ENCODE assay signal across 8 cellular contexts in the genomic region with DNA sequence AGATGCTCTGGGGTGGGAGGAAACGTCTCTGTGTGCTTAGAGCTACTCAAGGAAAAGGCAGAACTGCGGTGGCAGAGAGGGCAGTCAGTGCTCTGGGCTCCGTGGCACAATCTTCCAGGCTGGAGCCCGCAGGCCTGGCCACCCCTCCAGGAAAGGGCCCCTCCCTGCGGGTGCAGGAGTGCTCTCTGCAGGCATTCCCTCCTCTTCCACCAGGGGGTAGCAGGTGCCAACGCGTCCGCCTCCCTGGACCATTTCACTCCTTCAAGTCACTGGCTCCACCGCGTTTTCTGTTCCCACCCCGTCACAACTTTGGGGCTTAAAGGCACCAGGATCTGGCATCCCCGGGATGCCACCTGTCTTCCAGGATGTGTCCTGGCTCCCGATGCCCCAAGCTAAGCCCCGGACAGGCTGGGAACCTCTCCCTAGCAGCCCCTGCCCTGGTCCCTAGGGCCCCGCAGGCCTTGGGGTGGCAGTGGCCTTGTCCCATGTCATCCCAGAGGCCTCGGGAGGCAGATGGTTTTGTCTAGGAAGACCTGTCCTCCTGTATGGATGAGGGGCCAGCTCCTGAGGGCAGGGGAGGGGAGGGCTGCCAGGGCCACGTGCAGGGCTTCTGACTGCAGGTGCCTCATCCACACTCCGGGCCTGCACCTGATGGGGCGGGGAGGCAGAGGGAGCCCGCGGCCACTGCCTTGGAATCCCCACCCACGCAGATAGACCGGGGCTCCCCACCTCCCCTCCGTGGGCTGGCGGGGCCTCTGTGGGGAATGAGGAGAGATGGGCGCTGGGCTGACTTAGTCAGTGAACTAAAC. TPM values are rescaled to one million over a fixed set of nuclear protein-coding genes. Genes with fewer than 3 reads are reported as not detected.
DNase-seq lines count a peak whose midpoint lies in the region; ATAC-seq and TF ChIP-seq lines count a peak whose summit lies in the region.

No MANE protein-coding gene starts in this region.

- ATAC-seq in GM21737 (IDR thresholded peaks at IDR 0.05; ENCODE audit: unreplicated experiment), result no peak

- DNase-seq in NCI-H1105 treated with DMSO at 0.1 percent for 48 hours (lab: John Stamatoyannopoulos, UW) (peak; percentile 10), NCI-H1105 (lab: John Stamatoyannopoulos, UW) (no peak), M059J (ENCODE audit: low read depth) (peak; percentile 47), colonic mucosa (peak; percentile 43), trophoblast cell (peak; percentile 40 to 50), superior temporal gyrus (ENCODE audit: extremely low spot score) (no peak), MV-4-11 (lab: John Stamatoyannopoulos, UW) (no peak)

- H3K27ac ChIP-seq in colonic mucosa (no peak overlapping the region), trophoblast cell (ENCODE audit: low read depth, low read length) (no peak overlapping the region)

- H3K36me3 ChIP-seq in colonic mucosa (no peaks in the 10 kb centered on the region), trophoblast cell (ENCODE audit: control insufficient read depth in 1 of 2, insufficient read depth in 2 of 2, low read length in 2 of 2) (no peaks in the 10 kb centered on the region)

- intact Hi-C loops in colonic mucosa (cut with DNase I), result no loop called here

- H3K4ac ChIP-seq in trophoblast cell (ENCODE audit: low read depth, low read length), result no peak overlapping the region

- H3K4me2 ChIP-seq in trophoblast cell (ENCODE audit: low read length), result no peak overlapping the region

- H3K79me2 ChIP-seq in trophoblast cell (ENCODE audit: control insufficient read depth, insufficient read depth, low read length, poor library complexity), result no peaks in the 10 kb centered on the region

- H2BK5ac ChIP-seq in trophoblast cell (ENCODE audit: low read depth, low read length, poor library complexity), result no peak overlapping the region

- no peak overlapping the region for H3K4me3 ChIP-seq in colonic mucosa
- H3K4me3 ChIP-seq in trophoblast cell (ENCODE audit: low read depth, low read length), result no peak overlapping the region

- no CpG with 5 or more reads among the region's 26 CpGs for WGBS in trophoblast cell (ENCODE audit: extremely low coverage, insufficient coverage, insufficient read length)

- H4K91ac ChIP-seq in trophoblast cell (ENCODE audit: low read depth, low read length), result no peak overlapping the region

- H3K18ac ChIP-seq in trophoblast cell (ENCODE audit: low read length), result no peak overlapping the region

- H4K12ac ChIP-seq in trophoblast cell (ENCODE audit: low read depth, low read length), result no peak overlapping the region

- no peaks in the 10 kb centered on the region for H3K9me3 ChIP-seq in colonic mucosa
- no peaks in the 10 kb centered on the region for H3K9me3 ChIP-seq in trophoblast cell (ENCODE audit: insufficient read depth, low read depth, low read length)

- peak; percentile 60 for TF ChIP-seq CTCF in colonic mucosa (IDR thresholded peaks at IDR 0.05)

- H3K4me1 ChIP-seq in colonic mucosa, result no peaks in the 10 kb centered on the region
- peaks cover 0 to 3% of the 10 kb centered on the region in 2 experiments for H3K4me1 ChIP-seq in trophoblast cell (ENCODE audit: control insufficient read depth in 1 of 2, insufficient read depth in 2 of 2, low read length in 2 of 2)

- H3K79me1 ChIP-seq in trophoblast cell (ENCODE audit: low read length), result no peaks in the 10 kb centered on the region

- no peak overlapping the region for H2BK12ac ChIP-seq in trophoblast cell (ENCODE audit: low read length)

- H3K27me3 ChIP-seq in colonic mucosa (no peaks in the 10 kb centered on the region), trophoblast cell (ENCODE audit: insufficient read depth, low read length) (no peaks in the 10 kb centered on the region)

- no peak overlapping the region for H2AK5ac ChIP-seq in trophoblast cell (ENCODE audit: low read length)

- H3K14ac ChIP-seq in trophoblast cell (ENCODE audit: low read length), result no peak overlapping the region

- H2AFZ ChIP-seq in trophoblast cell (ENCODE audit: insufficient read depth, low read length, poor library complexity), result no peak overlapping the region

- no peak overlapping the region for H2BK120ac ChIP-seq in trophoblast cell (ENCODE audit: insufficient read depth, low read length, poor library complexity)

- no peak overlapping the region for H3K23ac ChIP-seq in trophoblast cell (ENCODE audit: low read length)

- H4K8ac ChIP-seq in trophoblast cell (ENCODE audit: low read depth, low read length), result no peak overlapping the region

- no peak overlapping the region for H3K9ac ChIP-seq in colonic mucosa (ENCODE audit: low read depth in 2 of 2, low read length in 2 of 2)
- no peak overlapping the region for H3K9ac ChIP-seq in trophoblast cell (ENCODE audit: low read length)

RNA-seq across cellular contexts. Expression of a gene that starts 26.4 kb away (rescaled TPM):
- total RNA-seq in M059J (2014; rRNA removed; shearing (Covaris generic)), result 3.3 and 5.8 TPM in 2 replicates
- 1 to 10 TPM; 1.5 to 2.3 TPM for total RNA-seq in colonic mucosa
- 0.22 and 0.40 TPM in 2 replicates for polyA plus RNA-seq in trophoblast cell (2013)

RNA-seq across cellular contexts. Expression of a gene that starts 49.3 kb away (rescaled TPM):
- total RNA-seq in M059J (2014; rRNA removed; shearing (Covaris generic)), result 2.9 and 3.6 TPM in 2 replicates
- 10 to 100 TPM; 27.4 to 63.4 TPM for total RNA-seq in colonic mucosa
- 15.3 and 15.9 TPM in 2 replicates for polyA plus RNA-seq in trophoblast cell (2013)

Comparison
In these comparisons a context has a peak if more than half of its experiments do, and no peak if none do; other contexts are left out.
1. DNase-seq: peak in NCI-H1105 treated with DMSO at 0.1 percent for 48 hours (single experiment), M059J (single experiment), colonic mucosa (single experiment) and trophoblast cell (2 of 2); none in NCI-H1105 (single experiment), superior temporal gyrus (single experiment) and MV-4-11 (single experiment).